6 cellular contexts compared by ENCODE assay signal in the genomic region with DNA sequence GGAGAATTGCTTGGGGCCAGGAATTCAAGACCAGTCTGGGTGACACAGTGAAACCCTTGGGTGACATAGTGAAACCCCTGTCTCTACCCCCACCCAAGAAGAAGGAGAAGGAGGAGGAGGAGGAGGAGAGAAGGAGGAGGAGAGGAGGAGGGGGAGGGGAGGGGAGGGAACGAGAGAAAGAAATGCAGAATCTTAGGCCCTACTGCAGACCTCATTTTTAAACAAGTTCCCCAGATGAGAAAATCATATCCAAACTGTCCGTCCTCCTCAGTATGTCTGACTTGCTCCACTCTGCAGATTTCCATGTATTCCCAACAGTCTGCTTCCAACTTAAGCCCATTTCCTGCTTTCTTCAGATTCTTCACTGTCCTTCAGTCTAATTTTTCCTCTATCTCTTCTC.
"Had no signal": no experiment of that assay in that cellular context is flagged by ENCODE, and none has a peak within 500 bp of the region (broad histone marks: within the 10 kb centered on the region; RNA-seq: fewer than 3 reads in every experiment).

No MANE protein-coding gene starts in this region.

- H3K27ac Mint-ChIP-seq: IgD-negative memory B cell had no signal

- H3K4me3 Mint-ChIP-seq: IgD-negative memory B cell had no signal

- DNase-seq: IMR-90, KBM-7, KG1 had no signal

- FAIRE-seq: HTR-8/SVneo had no signal

- H3K4me1 Mint-ChIP-seq: IgD-negative memory B cell had no signal

- H3K27ac ChIP-seq: HL-60 had no signal
